In genomic region chr6:25399885-25400284, GRCh38 we compare ENCODE assay signal across 1 cellular context.
TF ChIP-seq lines count a peak whose summit lies in the region.

No MANE protein-coding gene starts in this region.

TF ChIP-seq in GM23338, 12 proteins besides CTCF, POLR2A, EP300 and RAD21 (continued from another document):
- TF ChIP-seq ZNF462 (CRISPR knock-in tag; IDR thresholded peaks at IDR 0.05) (no peak), CREB1 (CRISPR knock-in tag; IDR thresholded peaks at IDR 0.05; ENCODE audit: low read depth) (no peak)
TF ChIP-seq in GM23338: peak in this region for 0.
